In the genomic region with DNA sequence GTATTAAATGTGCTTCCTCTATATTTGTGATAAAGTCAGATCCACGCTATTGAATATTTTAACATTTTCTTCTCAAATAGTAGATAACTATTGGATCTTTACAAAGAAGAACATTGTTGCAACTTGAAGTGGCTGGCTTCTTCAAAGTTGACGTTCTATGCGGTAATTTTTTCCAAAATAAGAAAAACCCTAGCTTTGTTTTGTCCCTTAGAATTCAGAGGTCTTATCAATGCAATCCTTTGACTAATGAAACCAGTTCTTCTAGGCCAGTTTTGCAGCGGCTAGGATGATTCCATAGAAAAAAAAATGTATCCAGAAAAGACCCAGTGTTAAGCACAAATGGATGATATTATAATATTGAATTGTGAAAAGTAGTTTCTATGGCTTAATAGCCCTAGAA, we compare ENCODE assay signal across 9 cellular contexts.
"Had no signal": no experiment of that assay in that cellular context is flagged by ENCODE, and none has a peak within 500 bp of the region (broad histone marks: within the 10 kb centered on the region; RNA-seq: fewer than 3 reads in every experiment).

No MANE protein-coding gene starts in this region.

- H3K9ac ChIP-seq: GM23248 had no signal

- H3K4me3 ChIP-seq: GM23248, HAP-1 had no signal

- H3K4me1 ChIP-seq: HAP-1 had no signal

- H3K27ac ChIP-seq: GM23248, HL-60 had no signal

- H3K9me3 ChIP-seq: HAP-1 had no signal

- H3K9me3 Mint-ChIP-seq: HFFc6, IgD-negative memory B cell had no signal

- H2AFZ ChIP-seq: GM23248 had no signal

- ATAC-seq: HCT116, HepG2 had no signal

- H3K27ac Mint-ChIP-seq: IgD-negative memory B cell had no signal

- DNase-seq: GOT3, H7, HFFc6 had no signal

- H3K36me3 ChIP-seq: HAP-1 had no signal

- H3K4me3 Mint-ChIP-seq: HFFc6, IgD-negative memory B cell had no signal

- H3K27me3 Mint-ChIP-seq: IgD-negative memory B cell had no signal
